Comparison of ENCODE assay signal across 21 cellular contexts in the genomic region with DNA sequence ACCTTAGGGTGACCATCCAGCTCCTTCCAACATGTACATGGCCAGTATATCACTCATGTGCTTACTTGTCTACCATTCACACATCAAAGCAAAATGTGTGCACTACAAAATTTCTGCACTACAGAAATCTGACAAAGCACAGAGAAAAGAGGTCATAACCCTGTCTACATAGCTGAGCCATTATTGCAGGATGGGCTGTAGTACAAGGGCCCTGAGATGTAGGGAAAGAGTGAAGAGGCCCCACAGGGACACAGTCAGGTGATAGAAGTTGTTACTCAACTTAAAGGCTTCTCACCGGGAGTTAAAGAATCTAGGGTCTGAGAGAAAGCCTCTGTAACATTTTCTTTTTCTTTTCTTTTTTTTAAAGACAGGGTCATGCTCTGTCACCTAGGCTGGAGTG. TPM values are rescaled to one million over a fixed set of nuclear protein-coding genes. Genes with fewer than 3 reads are reported as not detected.
DNase-seq lines count a peak whose midpoint lies in the region; ATAC-seq, FAIRE-seq and TF ChIP-seq lines count a peak whose summit lies in the region.
"Had no signal": no experiment of that assay in that cellular context is flagged by ENCODE, and none has a peak within 500 bp of the region (broad histone marks: within the 10 kb centered on the region; RNA-seq: fewer than 3 reads in every experiment).

No MANE protein-coding gene starts in this region.

- no peaks in the 10 kb centered on the region for H3K9me3 ChIP-seq in A549
- H3K9me3 ChIP-seq in RWPE2 (ENCODE audit: severe bottlenecking): no peaks in the 10 kb centered on the region
- no peaks in the 10 kb centered on the region for H3K9me3 ChIP-seq in astrocyte (ENCODE audit: insufficient read depth, low read depth, low read length)
- no peaks in the 10 kb centered on the region for H3K9me3 ChIP-seq in hepatocyte (ENCODE audit: low read depth)
- H3K9me3 ChIP-seq in OCI-LY7 (ENCODE audit: low read length): no peaks in the 10 kb centered on the region

- peak overlapping the region; percentile 5 for H3K27ac Mint-ChIP-seq in astrocyte (ENCODE audit: unreplicated experiment)

- H3K27me3 ChIP-seq in RWPE2 (ENCODE audit: insufficient read depth, poor library complexity, severe bottlenecking): no peaks in the 10 kb centered on the region
- no peaks in the 10 kb centered on the region for H3K27me3 ChIP-seq in astrocyte (ENCODE audit: insufficient read depth, low read length)
- no peaks in the 10 kb centered on the region for H3K27me3 ChIP-seq in hepatocyte

- H3K4me2 ChIP-seq in A549 (no peak overlapping the region), astrocyte (ENCODE audit: low read length) (no peak overlapping the region), hepatocyte (no peak overlapping the region), OCI-LY7 (ENCODE audit: low read length) (no peak overlapping the region)

- H3K36me3 ChIP-seq in RWPE2 (ENCODE audit: low read depth) (peaks cover 93% of the 10 kb centered on the region), astrocyte (ENCODE audit: insufficient read depth, low read length) (peaks cover 27% of the 10 kb centered on the region), hepatocyte (replicated peaks; ENCODE audit: insufficient read depth, low read depth) (no peaks in the 10 kb centered on the region), OCI-LY7 (ENCODE audit: insufficient read depth, low read length) (peaks cover 48% of the 10 kb centered on the region)

- H3K9me3 Mint-ChIP-seq in astrocyte (ENCODE audit: unreplicated experiment): no peaks in the 10 kb centered on the region
- H3K9me3 Mint-ChIP-seq: CD4-positive, alpha-beta memory T cell had no signal

- TF ChIP-seq RAD21 in A549 (conservative IDR thresholded peaks at IDR 0.05 in 1 of 2, IDR thresholded peaks at IDR 0.05 in 1 of 2): no peak

- POLR2A ChIA-PET in A549 (lab: Yijun Ruan, JAX): interaction anchor here (0.7 to 1.4 kb wide), 2 partner anchors 18 to 21 kb away, joined by 3 to 5 read pairs; partner anchors contain the start of gene AVPI1
- POLR2A ChIA-PET in OCI-LY7 (lab: Charles Lee): no interaction called here
- POLR2A ChIA-PET in GM10248 (lab: Yijun Ruan, JAX): no interaction called here

- BruUV-seq in OCI-LY7 (replicated peaks; lab: Mats Ljungman, UMichigan): no TSS peak

- H3K4me1 Mint-ChIP-seq in astrocyte (ENCODE audit: low read depth, unreplicated experiment): peaks cover 14% of the 10 kb centered on the region
- H3K4me1 Mint-ChIP-seq: CD4-positive, alpha-beta memory T cell had no signal

- H3K27me3 Mint-ChIP-seq in astrocyte (ENCODE audit: low read depth, unreplicated experiment): no peaks in the 10 kb centered on the region
- H3K27me3 Mint-ChIP-seq: CD4-positive, alpha-beta memory T cell had no signal

- intact Hi-C loops in OCI-LY7 (cut with micrococcal nuclease; ENCODE audit: unreplicated experiment) (no loop called here), Right ventricle myocardium superior (cut with DNase I) (no loop called here)

- no peak overlapping the region for H3K4me3 Mint-ChIP-seq in astrocyte (ENCODE audit: unreplicated experiment)
- H3K4me3 Mint-ChIP-seq: CD4-positive, alpha-beta memory T cell had no signal

- no peak overlapping the region for H2AFZ ChIP-seq in astrocyte (ENCODE audit: low read depth, low read length)
- no peak overlapping the region for H2AFZ ChIP-seq in hepatocyte
- H2AFZ ChIP-seq in OCI-LY7 (ENCODE audit: low read length): no peak overlapping the region
- H2AFZ ChIP-seq: GM23248 had no signal

- TF ChIP-seq EP300 in A549 (IDR thresholded peaks at IDR 0.05): no peak

- peaks cover 11% of the 10 kb centered on the region for H3K4me1 ChIP-seq in A549
- H3K4me1 ChIP-seq in RWPE2 (ENCODE audit: insufficient read depth, poor library complexity, severe bottlenecking): peaks cover 5% of the 10 kb centered on the region
- peaks cover 5% of the 10 kb centered on the region for H3K4me1 ChIP-seq in astrocyte (ENCODE audit: insufficient read depth, low read length)
- peaks cover 24% of the 10 kb centered on the region for H3K4me1 ChIP-seq in hepatocyte (ENCODE audit: insufficient read depth)
- H3K4me1 ChIP-seq in OCI-LY7 (ENCODE audit: insufficient read depth, low read length, poor library complexity, severe bottlenecking): no peaks in the 10 kb centered on the region

- no peak for TF ChIP-seq POLR2A in A549 (IDR thresholded peaks at IDR 0.05; ENCODE audit: low read length)

- H3K27ac ChIP-seq in A549 (no peak overlapping the region), RWPE2 (ENCODE audit: poor library complexity, severe bottlenecking) (no peak overlapping the region), astrocyte (ENCODE audit: low read depth, low read length) (no peak overlapping the region), hepatocyte (peak overlapping the region; percentile 64), OCI-LY7 (ENCODE audit: low read depth, low read length, poor library complexity, severe bottlenecking) (no peak overlapping the region)
- H3K27ac ChIP-seq: GM23248 had no signal

- ATAC-seq in A549 (peak; percentile 7 to 37; a peak in 4 of 6 replicates), RWPE2 (ENCODE audit: low read depth) (0 out of 3 replicates have a peak, but pooled peaks have one; percentile 15), Right ventricle myocardium superior (ENCODE audit: poor library complexity) (no peak), GM21360 (IDR thresholded peaks at IDR 0.05; ENCODE audit: unreplicated experiment) (no peak)

- peaks cover 22% of the 10 kb centered on the region for H3K36me3 Mint-ChIP-seq in astrocyte (ENCODE audit: low read depth, unreplicated experiment)

- H3K4me3 ChIP-seq in A549 (no peak overlapping the region), RWPE2 (ENCODE audit: severe bottlenecking) (no peak overlapping the region), astrocyte (ENCODE audit: insufficient read depth, low read depth, low read length) (no peak overlapping the region), hepatocyte (no peak overlapping the region), OCI-LY7 (ENCODE audit: low read depth, low read length, poor library complexity, severe bottlenecking) (no peak overlapping the region)
- H3K4me3 ChIP-seq: GM23248 had no signal

- CTCF ChIA-PET in A549 (lab: Yijun Ruan, JAX): interaction anchor here (0.7 to 37.6 kb wide), 6 partner anchors 11 to 97 kb away, joined by 3 to 1127 read pairs (median 8); partner anchors contain the start of genes ANKRD2, MARVELD1 and ZFYVE27
- CTCF ChIA-PET in OCI-LY7 (lab: Charles Lee; ENCODE audit: unreplicated experiment): no interaction called here
- CTCF ChIA-PET in GM10248 (lab: Yijun Ruan, JAX): interaction anchor here (0.9 to 3.6 kb wide), 7 partner anchors 9 to 98 kb away, joined by 3 to 32 read pairs (median 5); no protein-coding TSS in a partner anchor

- H3K9me2 ChIP-seq in hepatocyte (replicated peaks; ENCODE audit: insufficient read depth): no peaks in the 10 kb centered on the region
- H3K9me2 ChIP-seq in OCI-LY7 (ENCODE audit: insufficient read depth, low read length): no peaks in the 10 kb centered on the region

- peaks cover 9% of the 10 kb centered on the region for H4K20me1 ChIP-seq in astrocyte (ENCODE audit: insufficient read depth, low read length)
- H4K20me1 ChIP-seq in hepatocyte (ENCODE audit: insufficient read depth, poor library complexity, severe bottlenecking): no peaks in the 10 kb centered on the region
- no peaks in the 10 kb centered on the region for H4K20me1 ChIP-seq in OCI-LY7 (ENCODE audit: insufficient read depth, low read length)

- WGBS in A549 (ENCODE audit: missing lambda C conversion rate): 76% methylated on average over 1 of the region's 1 CpG
- WGBS in hepatocyte (ENCODE audit: low lambda C conversion rate, missing lambda C conversion rate): 35% methylated on average over 1 of the region's 1 CpG

- TF ChIP-seq CTCF in A549 (IDR thresholded peaks at IDR 0.05) (no peak), RWPE2 (IDR thresholded peaks at IDR 0.05; ENCODE audit: poor library complexity, severe bottlenecking) (no peak), astrocyte (IDR thresholded peaks at IDR 0.05; ENCODE audit: insufficient read depth, low read depth, low read length) (no peak), hepatocyte (IDR thresholded peaks at IDR 0.05; ENCODE audit: poor library complexity) (no peak), OCI-LY7 (conservative IDR thresholded peaks at IDR 0.05; ENCODE audit: low read length) (no peak), GM10248 (IDR thresholded peaks at IDR 0.05; ENCODE audit: control extremely low read depth, extremely low read depth, low read depth, missing control alignments) (no peak)

- DNase-seq in A549 (ENCODE audit: low read depth in 1 of 2, low spot score in 1 of 2) (no peak), RWPE2 (ENCODE audit: low spot score) (no peak), astrocyte (ENCODE audit: low read depth) (no peak), hepatocyte (ENCODE audit: low spot score) (no peak), OCI-LY7 (ENCODE audit: low spot score) (no peak), Right ventricle myocardium superior (no peak), GM10248 (ENCODE audit: extremely low spot score) (no peak)
- DNase-seq: 8988T; C1 segment of cervical spinal cord; Calu3; CD4-positive, alpha-beta memory T cell; COR-L47; DMS53; DMS79 treated with DMSO at 0.1 percent for 48 hours; GF-D8; GM23248; H7; HCEC 1CT had no signal

- H3K79me2 ChIP-seq in astrocyte (ENCODE audit: insufficient read depth, low read length): no peaks in the 10 kb centered on the region
- peaks cover 3% of the 10 kb centered on the region for H3K79me2 ChIP-seq in hepatocyte
- H3K79me2 ChIP-seq in OCI-LY7 (ENCODE audit: insufficient read depth, low read depth, low read length): no peaks in the 10 kb centered on the region

- no peak for FAIRE-seq in A549 (lab: Jason Lieb, UNC)
- no peak for FAIRE-seq in astrocyte (lab: Jason Lieb, UNC)
- FAIRE-seq: GM12892, H1 had no signal

- no peak overlapping the region for H3K9ac ChIP-seq in astrocyte (ENCODE audit: low read length)
- H3K9ac ChIP-seq: GM23248 had no signal

RNA-seq across cellular contexts. Expression of gene AVPI1, which starts 17.5 kb away (rescaled TPM):
- polyA plus RNA-seq in A549 (2011; rRNA removed) (48.7 and 64.1 TPM in 2 replicates), A549 (2017; fragmentation: RNase III; extraction: RNeasy Plus Mini Kit Qiagen cat#74134 plus additional on column Dnase treatment) (58.4 to 72.3 TPM (median 70.3 TPM) in 3 replicates), hepatocyte (28.5 and 34.1 TPM in 2 replicates)
- 66.1 and 88.3 TPM in 2 replicates for polyA plus RNA-seq in A549 (2012; cell fraction: cytosol; rRNA removed)
- 77.6 and 78.7 TPM in 2 replicates for polyA plus RNA-seq in A549 (2012; cell fraction: nucleus; rRNA removed)
- 41.9 and 47.2 TPM in 2 replicates for polyA minus RNA-seq in A549 (2011; rRNA and poly(A)+ RNA removed)
- total RNA-seq in astrocyte (5.0 and 5.6 TPM in 2 replicates), hepatocyte (23.8 and 26.4 TPM in 2 replicates), OCI-LY7 (2022) (2.1 and 3.2 TPM in 2 replicates), Right ventricle myocardium superior (7.9 TPM)
- 2.8 and 4.6 TPM in 2 replicates for total RNA-seq in OCI-LY7 (2014; rRNA removed; shearing (Covaris generic))

RNA-seq across cellular contexts. Expression of gene PI4K2A, which starts 29.1 kb away (rescaled TPM):
- polyA plus RNA-seq in A549 (2011; rRNA removed) (16.6 and 18.8 TPM in 2 replicates), A549 (2017; fragmentation: RNase III; extraction: RNeasy Plus Mini Kit Qiagen cat#74134 plus additional on column Dnase treatment) (14.1 to 16.6 TPM (median 14.8 TPM) in 3 replicates), hepatocyte (19.6 and 22.4 TPM in 2 replicates)
- polyA plus RNA-seq in A549 (2012; cell fraction: cytosol; rRNA removed): 13.1 and 17.7 TPM in 2 replicates
- 14.8 and 17.7 TPM in 2 replicates for polyA plus RNA-seq in A549 (2012; cell fraction: nucleus; rRNA removed)
- polyA minus RNA-seq in A549 (2011; rRNA and poly(A)+ RNA removed): 11.3 and 11.5 TPM in 2 replicates
- total RNA-seq in astrocyte (32.9 and 37.8 TPM in 2 replicates), hepatocyte (25.9 and 26.5 TPM in 2 replicates), OCI-LY7 (2022) (11.9 and 12.7 TPM in 2 replicates), Right ventricle myocardium superior (9.9 TPM)
- 8.0 and 9.2 TPM in 2 replicates for total RNA-seq in OCI-LY7 (2014; rRNA removed; shearing (Covaris generic))

RNA-seq across cellular contexts. Expression of gene MORN4, which starts 36.3 kb away (rescaled TPM):
- polyA plus RNA-seq in A549 (2011; rRNA removed): 13.8 and 14.2 TPM in 2 replicates
- 9.7 and 10.4 TPM in 2 replicates for polyA plus RNA-seq in A549 (2012; cell fraction: cytosol; rRNA removed)
- 2.9 and 3.4 TPM in 2 replicates for polyA plus RNA-seq in A549 (2012; cell fraction: nucleus; rRNA removed)
- 8.3 to 10.9 TPM (median 8.9 TPM) in 3 replicates for polyA plus RNA-seq in A549 (2017; fragmentation: RNase III; extraction: RNeasy Plus Mini Kit Qiagen cat#74134 plus additional on column Dnase treatment)
- polyA minus RNA-seq in A549 (2011; rRNA and poly(A)+ RNA removed): 3.2 and 4.2 TPM in 2 replicates
- 15.8 and 16.2 TPM in 2 replicates for total RNA-seq in astrocyte
- 8.5 and 10.6 TPM in 2 replicates for total RNA-seq in hepatocyte
- 15.6 and 18.4 TPM in 2 replicates for polyA plus RNA-seq in hepatocyte
- 2.4 and 2.9 TPM in 2 replicates for total RNA-seq in OCI-LY7 (2014; rRNA removed; shearing (Covaris generic))
- total RNA-seq in OCI-LY7 (2022): 5.4 TPM in 2 replicates
- 8.1 TPM for total RNA-seq in Right ventricle myocardium superior

RNA-seq across cellular contexts. Expression of gene MARVELD1, which starts 44.0 kb away (rescaled TPM):
- polyA plus RNA-seq in A549 (2011; rRNA removed) (29.1 and 30.9 TPM in 2 replicates), A549 (2017; fragmentation: RNase III; extraction: RNeasy Plus Mini Kit Qiagen cat#74134 plus additional on column Dnase treatment) (27.4 to 31.7 TPM (median 31.3 TPM) in 3 replicates), hepatocyte (52.5 and 53.1 TPM in 2 replicates)
- 24.7 and 37.8 TPM in 2 replicates for polyA plus RNA-seq in A549 (2012; cell fraction: cytosol; rRNA removed)
- polyA plus RNA-seq in A549 (2012; cell fraction: nucleus; rRNA removed): 32.9 and 38.3 TPM in 2 replicates
- 18.4 and 18.9 TPM in 2 replicates for polyA minus RNA-seq in A549 (2011; rRNA and poly(A)+ RNA removed)
- total RNA-seq in astrocyte (69.7 and 79.2 TPM in 2 replicates), hepatocyte (25.4 and 29.5 TPM in 2 replicates), OCI-LY7 (2022) (0.13 TPM in 1 of 2 replicates, not detected in the other), Right ventricle myocardium superior (6.4 TPM)
- total RNA-seq in OCI-LY7 (2014; rRNA removed; shearing (Covaris generic)): not detected in 2 replicates

Comparison
In these comparisons a context has a peak if more than half of its experiments do, and no peak if none do; other contexts are left out.
1. ATAC-seq: peak in A549 (2 of 2) and RWPE2 (single experiment); none in Right ventricle myocardium superior (single experiment) and GM21360 (single experiment).